Comparison of ENCODE assay signal across 8 cellular contexts in the genomic region with DNA sequence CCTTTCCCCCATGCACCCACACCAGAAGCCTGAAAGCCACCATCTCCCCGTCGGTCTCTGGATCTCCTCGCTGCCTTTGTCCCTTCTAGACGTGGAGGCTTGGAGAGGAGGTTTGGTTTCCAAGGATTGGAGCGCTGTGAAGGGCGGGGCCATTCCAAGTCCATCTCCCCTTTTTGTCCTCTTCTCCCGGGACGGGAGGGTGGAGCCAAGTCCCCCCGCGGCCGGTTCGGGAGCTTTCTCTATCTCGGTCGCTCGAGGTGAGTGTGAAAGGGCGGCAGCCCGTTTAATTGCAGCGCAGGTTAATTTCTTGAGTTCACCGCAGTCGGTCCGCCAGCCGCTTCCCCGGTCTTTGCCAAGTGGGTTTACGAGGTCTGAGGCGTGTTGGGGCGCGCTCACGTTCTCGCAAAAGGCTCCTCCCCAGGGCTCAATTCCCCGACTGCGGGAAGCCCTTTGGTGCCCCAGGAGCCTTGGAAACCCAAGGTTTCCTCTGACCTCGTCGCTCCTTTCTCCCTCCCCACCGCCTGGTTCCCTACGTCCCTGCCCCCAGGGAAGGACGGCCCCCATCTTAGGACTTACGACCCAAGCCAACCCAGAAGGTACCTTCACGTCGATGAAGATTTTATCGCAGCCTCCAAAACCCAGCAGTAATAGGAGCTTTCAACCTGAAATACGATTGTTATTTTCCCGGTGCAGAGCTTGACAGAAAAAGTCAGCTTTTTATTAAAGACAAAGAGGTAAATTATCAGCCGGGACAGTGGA. TPM values are rescaled to one million over a fixed set of nuclear protein-coding genes. Genes with fewer than 3 reads are reported as not detected.
DNase-seq lines count a peak whose midpoint lies in the region; ATAC-seq and TF ChIP-seq lines count a peak whose summit lies in the region.

No MANE protein-coding gene starts in this region.

- CTCF ChIA-PET in activated CD8-positive, alpha-beta T cell treated with anti-CD3 and anti-CD28 coated beads, Interleukin-2, amount 10 ng/mL, durations not matched to agents 7 days and 5 days (lab: Charles Lee): no interaction called here

- TF ChIP-seq POLR2A in gastrocnemius medialis (IDR thresholded peaks at IDR 0.05): peak; percentile 20 to 21

- peak overlapping the region; percentile 88 to 92 (median 89) for H3K27ac ChIP-seq in gastrocnemius medialis

- H3K36me3 ChIP-seq in GM06990 (ENCODE audit: control insufficient read depth, insufficient read depth, low read length): no peaks in the 10 kb centered on the region
- H3K36me3 ChIP-seq in gastrocnemius medialis: no peaks in the 10 kb centered on the region

- peaks cover 1% of the 10 kb centered on the region; the same call in 1 of the 2 replicates for H3K27me3 ChIP-seq in GM06990 (replicated peaks; ENCODE audit: control insufficient read depth, insufficient read depth, low read length)
- no peaks in the 10 kb centered on the region for H3K27me3 ChIP-seq in gastrocnemius medialis

- in situ Hi-C loops in gastrocnemius medialis (cut with MboI; ENCODE audit: low sequenced_read_pairs in 4 of 4): loop anchor here in 1 of 4 donors (25.0 kb wide), 1 partner anchor 948 kb away; no protein-coding TSS in a partner anchor

- no peaks in the 10 kb centered on the region for H3K9me3 ChIP-seq in gastrocnemius medialis

- peak; percentile 3; the same call in 1 of the 3 replicates for ATAC-seq in SK-N-SH treated with all-trans-retinoic acid at 6 μM for 48 hours
- ATAC-seq in left ventricle myocardium superior: peak; percentile 7
- ATAC-seq in gastrocnemius medialis: peak; percentile 21 to 25
- no peak for ATAC-seq in activated CD8-positive, alpha-beta T cell treated with anti-CD3 and anti-CD28 coated beads, Interleukin-2, amount 10 ng/mL, durations not matched to agents 7 days and 5 days
- no peak for ATAC-seq in GM21423 (IDR thresholded peaks at IDR 0.05; ENCODE audit: unreplicated experiment)
- no peak for ATAC-seq in HG03135 (IDR thresholded peaks at IDR 0.05; ENCODE audit: unreplicated experiment)

- peaks cover 8% of the 10 kb centered on the region for H3K36me3 Mint-ChIP-seq in activated CD8-positive, alpha-beta T cell treated with anti-CD3 and anti-CD28 coated beads, Interleukin-2, amount 10 ng/mL, durations not matched to agents 7 days and 5 days (ENCODE audit: low read depth)

- peaks cover 60% of the 10 kb centered on the region for H3K27me3 Mint-ChIP-seq in activated CD8-positive, alpha-beta T cell treated with anti-CD3 and anti-CD28 coated beads, Interleukin-2, amount 10 ng/mL, durations not matched to agents 7 days and 5 days (ENCODE audit: low read depth)

- no peak overlapping the region for H3K4me3 Mint-ChIP-seq in activated CD8-positive, alpha-beta T cell treated with anti-CD3 and anti-CD28 coated beads, Interleukin-2, amount 10 ng/mL, durations not matched to agents 7 days and 5 days

- no peak overlapping the region for H3K27ac Mint-ChIP-seq in activated CD8-positive, alpha-beta T cell treated with anti-CD3 and anti-CD28 coated beads, Interleukin-2, amount 10 ng/mL, durations not matched to agents 7 days and 5 days

- peaks cover 8 to 9% of the 10 kb centered on the region in 2 donors for H3K4me1 ChIP-seq in gastrocnemius medialis

- no peak for TF ChIP-seq CTCF in GM06990 (IDR thresholded peaks at IDR 0.05; ENCODE audit: insufficient read depth, low read length, poor library complexity, severe bottlenecking)
- TF ChIP-seq CTCF in gastrocnemius medialis (IDR thresholded peaks at IDR 0.05 in 4 of 5, conservative IDR thresholded peaks at IDR 0.05 in 1 of 5): no peak

- H3K4me3 ChIP-seq in GM06990 (replicated peaks; ENCODE audit: low read depth, low read length) (no peak overlapping the region), gastrocnemius medialis (peak overlapping the region; percentile 82 to 87 (median 84))

- peaks cover 21% of the 10 kb centered on the region for H3K4me1 Mint-ChIP-seq in activated CD8-positive, alpha-beta T cell treated with anti-CD3 and anti-CD28 coated beads, Interleukin-2, amount 10 ng/mL, durations not matched to agents 7 days and 5 days (ENCODE audit: low read depth)

- POLR2A ChIA-PET in activated CD8-positive, alpha-beta T cell treated with anti-CD3 and anti-CD28 coated beads, Interleukin-2, amount 10 ng/mL, durations not matched to agents 7 days and 5 days (lab: Charles Lee): no interaction called here

- peak; percentile 9 for DNase-seq in GM06990 (ENCODE audit: extremely low read depth, insufficient read length)
- DNase-seq in left ventricle myocardium superior: peak; percentile 47
- peak; percentile 16 to 50 for DNase-seq in gastrocnemius medialis
- no peak for DNase-seq in NCI-H1694 (lab: John Stamatoyannopoulos, UW)
- no peak for DNase-seq in activated CD8-positive, alpha-beta T cell treated with anti-CD3 and anti-CD28 coated beads, Interleukin-2, amount 10 ng/mL, durations not matched to agents 7 days and 5 days

- no peaks in the 10 kb centered on the region for H3K9me3 Mint-ChIP-seq in activated CD8-positive, alpha-beta T cell treated with anti-CD3 and anti-CD28 coated beads, Interleukin-2, amount 10 ng/mL, durations not matched to agents 7 days and 5 days (ENCODE audit: insufficient read depth)

- intact Hi-C loops in left ventricle myocardium superior (cut with micrococcal nuclease) (no loop called here), gastrocnemius medialis (cut with DNase I; ENCODE audit: low total_unique reads) (loop anchor here (2.0 to 10.0 kb wide), 10 partner anchors 57 to 1165 kb away; a partner anchor contains a TSS)

TF ChIP-seq in SK-N-SH treated with all-trans-retinoic acid at 6 μM for 48 hours, 23 proteins besides CTCF, POLR2A, EP300 and RAD21 (continues in another document):
- TF ChIP-seq ZNF565 (CRISPR knock-in tag; conservative IDR thresholded peaks at IDR 0.05; ENCODE audit: low read depth) (no peak), TOX (CRISPR knock-in tag; IDR thresholded peaks at IDR 0.05; ENCODE audit: borderline replicate concordance) (no peak), SNAI2 (CRISPR knock-in tag; IDR thresholded peaks at IDR 0.05) (no peak; the same call in 1 of the 2 replicates), ZNF70 (CRISPR knock-in tag; IDR thresholded peaks at IDR 0.05) (no peak), ZC3H10 (CRISPR knock-in tag; IDR thresholded peaks at IDR 0.05) (no peak), ZNF8 (CRISPR knock-in tag; IDR thresholded peaks at IDR 0.05) (no peak), ARNTL (CRISPR knock-in tag; IDR thresholded peaks at IDR 0.05; ENCODE audit: borderline replicate concordance, low read depth) (no peak), PPARA (CRISPR knock-in tag; IDR thresholded peaks at IDR 0.05; ENCODE audit: borderline replicate concordance) (no peak), CSDC2 (CRISPR knock-in tag; IDR thresholded peaks at IDR 0.05) (no peak), ESRRG (CRISPR knock-in tag; IDR thresholded peaks at IDR 0.05) (no peak), GLIS3 (CRISPR knock-in tag; IDR thresholded peaks at IDR 0.05) (no peak), ZFP30 (CRISPR knock-in tag; IDR thresholded peaks at IDR 0.05) (no peak), TCF4 (CRISPR knock-in tag; IDR thresholded peaks at IDR 0.05; ENCODE audit: borderline replicate concordance) (no peak), BACH2 (CRISPR knock-in tag; IDR thresholded peaks at IDR 0.05; ENCODE audit: borderline replicate concordance) (no peak), ZFP3 (CRISPR knock-in tag; IDR thresholded peaks at IDR 0.05) (no peak), OSR1 (CRISPR knock-in tag; IDR thresholded peaks at IDR 0.05) (no peak), ISL1 (CRISPR knock-in tag; IDR thresholded peaks at IDR 0.05) (no peak)
- TF ChIP-seq, protein P1, sequence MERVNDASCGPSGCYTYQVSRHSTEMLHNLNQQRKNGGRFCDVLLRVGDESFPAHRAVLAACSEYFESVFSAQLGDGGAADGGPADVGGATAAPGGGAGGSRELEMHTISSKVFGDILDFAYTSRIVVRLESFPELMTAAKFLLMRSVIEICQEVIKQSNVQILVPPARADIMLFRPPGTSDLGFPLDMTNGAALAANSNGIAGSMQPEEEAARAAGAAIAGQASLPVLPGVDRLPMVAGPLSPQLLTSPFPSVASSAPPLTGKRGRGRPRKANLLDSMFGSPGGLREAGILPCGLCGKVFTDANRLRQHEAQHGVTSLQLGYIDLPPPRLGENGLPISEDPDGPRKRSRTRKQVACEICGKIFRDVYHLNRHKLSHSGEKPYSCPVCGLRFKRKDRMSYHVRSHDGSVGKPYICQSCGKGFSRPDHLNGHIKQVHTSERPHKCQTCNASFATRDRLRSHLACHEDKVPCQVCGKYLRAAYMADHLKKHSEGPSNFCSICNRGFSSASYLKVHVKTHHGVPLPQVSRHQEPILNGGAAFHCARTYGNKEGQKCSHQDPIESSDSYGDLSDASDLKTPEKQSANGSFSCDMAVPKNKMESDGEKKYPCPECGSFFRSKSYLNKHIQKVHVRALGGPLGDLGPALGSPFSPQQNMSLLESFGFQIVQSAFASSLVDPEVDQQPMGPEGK (CRISPR knock-in tag; IDR thresholded peaks at IDR 0.05; ENCODE audit: borderline replicate concordance): no peak
- TF ChIP-seq, protein P2, sequence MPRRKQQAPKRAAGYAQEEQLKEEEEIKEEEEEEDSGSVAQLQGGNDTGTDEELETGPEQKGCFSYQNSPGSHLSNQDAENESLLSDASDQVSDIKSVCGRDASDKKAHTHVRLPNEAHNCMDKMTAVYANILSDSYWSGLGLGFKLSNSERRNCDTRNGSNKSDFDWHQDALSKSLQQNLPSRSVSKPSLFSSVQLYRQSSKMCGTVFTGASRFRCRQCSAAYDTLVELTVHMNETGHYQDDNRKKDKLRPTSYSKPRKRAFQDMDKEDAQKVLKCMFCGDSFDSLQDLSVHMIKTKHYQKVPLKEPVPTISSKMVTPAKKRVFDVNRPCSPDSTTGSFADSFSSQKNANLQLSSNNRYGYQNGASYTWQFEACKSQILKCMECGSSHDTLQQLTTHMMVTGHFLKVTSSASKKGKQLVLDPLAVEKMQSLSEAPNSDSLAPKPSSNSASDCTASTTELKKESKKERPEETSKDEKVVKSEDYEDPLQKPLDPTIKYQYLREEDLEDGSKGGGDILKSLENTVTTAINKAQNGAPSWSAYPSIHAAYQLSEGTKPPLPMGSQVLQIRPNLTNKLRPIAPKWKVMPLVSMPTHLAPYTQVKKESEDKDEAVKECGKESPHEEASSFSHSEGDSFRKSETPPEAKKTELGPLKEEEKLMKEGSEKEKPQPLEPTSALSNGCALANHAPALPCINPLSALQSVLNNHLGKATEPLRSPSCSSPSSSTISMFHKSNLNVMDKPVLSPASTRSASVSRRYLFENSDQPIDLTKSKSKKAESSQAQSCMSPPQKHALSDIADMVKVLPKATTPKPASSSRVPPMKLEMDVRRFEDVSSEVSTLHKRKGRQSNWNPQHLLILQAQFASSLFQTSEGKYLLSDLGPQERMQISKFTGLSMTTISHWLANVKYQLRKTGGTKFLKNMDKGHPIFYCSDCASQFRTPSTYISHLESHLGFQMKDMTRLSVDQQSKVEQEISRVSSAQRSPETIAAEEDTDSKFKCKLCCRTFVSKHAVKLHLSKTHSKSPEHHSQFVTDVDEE (CRISPR knock-in tag; IDR thresholded peaks at IDR 0.05): no peak

RNA-seq across cellular contexts. Expression of a gene that starts 2.8 kb away (rescaled TPM):
- total RNA-seq in left ventricle myocardium superior: 23.0 TPM
- 10 to 100 TPM in 2 of 4 donors, 1 to 10 TPM in 2; 9.3 to 13.3 (median 11.4) TPM for total RNA-seq in gastrocnemius medialis
- total RNA-seq in activated CD8-positive, alpha-beta T cell treated with anti-CD3 and anti-CD28 coated beads, Interleukin-2, amount 10 ng/mL, durations not matched to agents 7 days and 5 days: not detected

Comparison
In these comparisons a context has a peak if more than half of its experiments do, and no peak if none do; other contexts are left out.
1. DNase-seq: peak in GM06990 (single experiment), left ventricle myocardium superior (single experiment) and gastrocnemius medialis (2 of 2); none in NCI-H1694 (single experiment) and activated CD8-positive, alpha-beta T cell treated with anti-CD3 and anti-CD28 coated beads, Interleukin-2, amount 10 ng/mL, durations not matched to agents 7 days and 5 days (single experiment).
2. ATAC-seq: peak in SK-N-SH treated with all-trans-retinoic acid at 6 μM for 48 hours (single experiment), left ventricle myocardium superior (single experiment) and gastrocnemius medialis (2 of 2); none in activated CD8-positive, alpha-beta T cell treated with anti-CD3 and anti-CD28 coated beads, Interleukin-2, amount 10 ng/mL, durations not matched to agents 7 days and 5 days (single experiment), GM21423 (single experiment) and HG03135 (single experiment).
3. RNA of a gene that starts 2.8 kb away (total RNA-seq): 23.0 TPM in left ventricle myocardium superior (single experiment) and 9.3 to 13.3 TPM in gastrocnemius medialis; not detected in activated CD8-positive, alpha-beta T cell treated with anti-CD3 and anti-CD28 coated beads, Interleukin-2, amount 10 ng/mL, durations not matched to agents 7 days and 5 days; every median in the first group is over 10 times any median in the second.